1 cellular context compared by ENCODE assay signal in the genomic region with DNA sequence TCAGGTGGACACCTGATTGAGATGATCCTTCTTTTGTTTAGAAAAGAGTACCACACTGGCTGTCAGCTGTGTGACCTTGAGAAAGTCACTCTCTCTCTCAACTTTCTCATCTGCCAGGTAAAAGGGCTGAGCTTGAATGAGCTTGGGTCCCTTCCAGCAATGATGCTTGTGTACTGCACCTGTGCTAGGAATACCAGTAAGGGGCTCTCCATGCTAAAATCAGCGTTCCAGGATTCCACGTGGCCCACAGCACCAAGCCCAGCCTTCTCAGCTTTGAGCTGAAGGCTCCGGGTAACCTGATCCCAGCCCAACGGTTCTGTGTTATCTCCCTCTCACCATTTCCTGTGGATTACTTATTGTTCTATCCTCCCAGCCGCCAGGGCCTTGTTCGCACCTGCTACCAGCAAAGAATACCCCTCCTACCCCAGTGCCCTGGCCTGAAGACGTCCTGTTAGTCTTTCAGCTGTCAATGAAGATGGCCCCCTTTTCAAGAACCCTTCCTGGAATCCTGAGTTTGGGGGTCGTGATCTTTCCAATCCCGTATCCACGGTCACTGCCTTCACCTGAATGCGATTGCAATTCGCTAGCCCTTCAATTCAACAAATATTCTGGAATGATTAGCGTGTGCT.
A peak's percentile ranks its signal among the peaks of the same experiment; 100 is the strongest.
TF ChIP-seq lines count a peak whose summit lies in the region.

No MANE protein-coding gene starts in this region.

TF ChIP-seq in K562, 482 proteins besides CTCF, POLR2A, EP300 and RAD21 (continued from another document and continues in another):
- peak; percentile 46 for TF ChIP-seq E2F8 (IDR thresholded peaks at IDR 0.05; ENCODE audit: low read depth, partially characterized antibody)
- TF ChIP-seq SMARCA5 (IDR thresholded peaks at IDR 0.05): no peak; the same call in 1 of the 2 replicates
- peak; percentile 32; the same call in 1 of the 2 replicates for TF ChIP-seq ZKSCAN8 (CRISPR knock-in tag; IDR thresholded peaks at IDR 0.05)
- TF ChIP-seq NUFIP1 (IDR thresholded peaks at IDR 0.05; ENCODE audit: partially characterized antibody): peak; percentile 84
- TF ChIP-seq MEIS2 (IDR thresholded peaks at IDR 0.05; ENCODE audit: partially characterized antibody): peak; percentile 51
- no peak for TF ChIP-seq MAFG (tag; conservative IDR thresholded peaks at IDR 0.05)
- TF ChIP-seq U2AF1 (optimal IDR thresholded peaks at IDR 0.05; ENCODE audit: low read depth, low read length): no peak
- TF ChIP-seq TARDBP (IDR thresholded peaks at IDR 0.05): no peak
- no peak for TF ChIP-seq CTCFL (IDR thresholded peaks at IDR 0.05; ENCODE audit: borderline replicate concordance, insufficient read depth, low read depth, low read length, poor library complexity, severe bottlenecking)
- no peak for TF ChIP-seq ZBTB49 (CRISPR knock-in tag; IDR thresholded peaks at IDR 0.05; ENCODE audit: borderline replicate concordance)
- TF ChIP-seq SRF (CRISPR knock-in tag; IDR thresholded peaks at IDR 0.05): no peak
- TF ChIP-seq ZNF518B (CRISPR knock-in tag; IDR thresholded peaks at IDR 0.05): no peak
- TF ChIP-seq KLF1 (tag; IDR thresholded peaks at IDR 0.05): no peak
- TF ChIP-seq NKRF (IDR thresholded peaks at IDR 0.05; ENCODE audit: borderline replicate concordance): no peak
- TF ChIP-seq PCBP2 (IDR thresholded peaks at IDR 0.05; ENCODE audit: low read depth, low read length, poor library complexity, severe bottlenecking): no peak
- TF ChIP-seq ZMIZ1 (IDR thresholded peaks at IDR 0.05; ENCODE audit: low read depth in 2 of 2, low read length in 2 of 2): peak in 1 of 2 experiments; percentile 79; a peak in 2 of 4 replicates
- TF ChIP-seq, protein P1, sequence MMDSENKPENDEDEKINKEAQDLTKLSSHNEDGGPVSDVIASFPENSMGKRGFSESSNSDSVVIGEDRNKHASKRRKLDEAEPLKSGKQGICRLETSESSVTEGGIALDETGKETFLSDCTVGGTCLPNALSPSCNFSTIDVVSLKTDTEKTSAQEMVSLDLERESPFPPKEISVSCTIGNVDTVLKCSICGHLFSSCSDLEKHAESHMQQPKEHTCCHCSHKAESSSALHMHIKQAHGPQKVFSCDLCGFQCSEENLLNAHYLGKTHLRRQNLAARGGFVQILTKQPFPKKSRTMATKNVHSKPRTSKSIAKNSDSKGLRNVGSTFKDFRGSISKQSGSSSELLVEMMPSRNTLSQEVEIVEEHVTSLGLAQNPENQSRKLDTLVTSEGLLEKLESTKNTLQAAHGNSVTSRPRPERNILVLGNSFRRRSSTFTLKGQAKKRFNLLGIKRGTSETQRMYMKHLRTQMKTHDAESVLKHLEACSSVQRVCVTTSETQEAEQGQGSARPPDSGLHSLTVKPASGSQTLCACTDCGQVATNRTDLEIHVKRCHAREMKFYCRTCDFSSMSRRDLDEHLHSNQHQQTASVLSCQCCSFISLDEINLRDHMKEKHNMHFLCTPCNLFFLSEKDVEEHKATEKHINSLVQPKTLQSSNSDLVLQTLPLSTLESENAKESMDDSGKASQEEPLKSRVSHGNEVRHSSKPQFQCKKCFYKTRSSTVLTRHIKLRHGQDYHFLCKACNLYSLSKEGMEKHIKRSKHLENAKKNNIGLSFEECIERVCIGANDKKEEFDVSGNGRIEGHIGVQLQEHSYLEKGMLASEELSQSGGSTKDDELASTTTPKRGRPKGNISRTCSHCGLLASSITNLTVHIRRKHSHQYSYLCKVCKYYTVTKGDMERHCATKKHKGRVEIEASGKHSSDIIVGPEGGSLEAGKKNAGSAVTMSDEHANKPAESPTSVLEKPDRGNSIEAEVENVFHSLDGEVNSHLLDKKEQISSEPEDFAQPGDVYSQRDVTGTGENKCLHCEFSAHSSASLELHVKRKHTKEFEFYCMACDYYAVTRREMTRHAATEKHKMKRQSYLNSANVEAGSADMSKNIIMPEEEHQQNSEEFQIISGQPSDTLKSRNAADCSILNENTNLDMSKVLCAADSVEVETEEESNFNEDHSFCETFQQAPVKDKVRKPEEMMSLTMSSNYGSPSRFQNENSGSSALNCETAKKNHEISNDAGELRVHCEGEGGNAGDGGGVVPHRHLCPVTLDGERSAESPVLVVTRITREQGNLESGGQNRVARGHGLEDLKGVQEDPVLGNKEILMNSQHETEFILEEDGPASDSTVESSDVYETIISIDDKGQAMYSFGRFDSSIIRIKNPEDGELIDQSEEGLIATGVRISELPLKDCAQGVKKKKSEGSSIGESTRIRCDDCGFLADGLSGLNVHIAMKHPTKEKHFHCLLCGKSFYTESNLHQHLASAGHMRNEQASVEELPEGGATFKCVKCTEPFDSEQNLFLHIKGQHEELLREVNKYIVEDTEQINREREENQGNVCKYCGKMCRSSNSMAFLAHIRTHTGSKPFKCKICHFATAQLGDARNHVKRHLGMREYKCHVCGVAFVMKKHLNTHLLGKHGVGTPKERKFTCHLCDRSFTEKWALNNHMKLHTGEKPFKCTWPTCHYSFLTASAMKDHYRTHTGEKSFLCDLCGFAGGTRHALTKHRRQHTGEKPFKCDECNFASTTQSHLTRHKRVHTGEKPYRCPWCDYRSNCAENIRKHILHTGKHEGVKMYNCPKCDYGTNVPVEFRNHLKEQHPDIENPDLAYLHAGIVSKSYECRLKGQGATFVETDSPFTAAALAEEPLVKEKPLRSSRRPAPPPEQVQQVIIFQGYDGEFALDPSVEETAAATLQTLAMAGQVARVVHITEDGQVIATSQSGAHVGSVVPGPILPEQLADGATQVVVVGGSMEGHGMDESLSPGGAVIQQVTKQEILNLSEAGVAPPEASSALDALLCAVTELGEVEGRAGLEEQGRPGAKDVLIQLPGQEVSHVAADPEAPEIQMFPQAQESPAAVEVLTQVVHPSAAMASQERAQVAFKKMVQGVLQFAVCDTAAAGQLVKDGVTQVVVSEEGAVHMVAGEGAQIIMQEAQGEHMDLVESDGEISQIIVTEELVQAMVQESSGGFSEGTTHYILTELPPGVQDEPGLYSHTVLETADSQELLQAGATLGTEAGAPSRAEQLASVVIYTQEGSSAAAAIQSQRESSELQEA (IDR thresholded peaks at IDR 0.05; ENCODE audit: low read depth): no peak
- no peak for TF ChIP-seq RBM25 (IDR thresholded peaks at IDR 0.05; ENCODE audit: low read depth, low read length, severe bottlenecking)
- peak in 1 of 3 experiments; percentile 37 for TF ChIP-seq YY1 (IDR thresholded peaks at IDR 0.05; ENCODE audit: borderline replicate concordance in 1 of 3, control insufficient read depth in 1 of 3, extremely low read depth in 1 of 3, insufficient read depth in 3 of 3, insufficient read length in 1 of 3, insufficient replicate concordance in 2 of 3, low read depth in 1 of 3, low read length in 2 of 3)
- no peak for TF ChIP-seq SNAPC5 (CRISPR knock-in tag; IDR thresholded peaks at IDR 0.05)
- TF ChIP-seq GABPB2 (CRISPR knock-in tag; conservative IDR thresholded peaks at IDR 0.05): no peak
